ENCODE assay signal across 1 cellular context in genomic region chr10:87861566-87861952, GRCh38.
TF ChIP-seq lines count a peak whose summit lies in the region.

No MANE protein-coding gene starts in this region.

TF ChIP-seq in IMR-90, 13 proteins besides CTCF, POLR2A, EP300 and RAD21:
- TF ChIP-seq MAZ (IDR thresholded peaks at IDR 0.05; ENCODE audit: borderline replicate concordance, low read depth, low read length) (peak; percentile 23; the same call in 1 of the 2 replicates), SMC3 (IDR thresholded peaks at IDR 0.05; ENCODE audit: low read depth, low read length) (peak; percentile 36; the same call in 1 of the 2 replicates), BHLHE40 (IDR thresholded peaks at IDR 0.05; ENCODE audit: low read depth, low read length) (no peak), NFE2L2 (IDR thresholded peaks at IDR 0.05; ENCODE audit: low read depth, low read length) (no peak), CEBPB (IDR thresholded peaks at IDR 0.05; ENCODE audit: low read depth, low read length) (peak; percentile 96)
